ENCODE assay signal across 1 cellular context in genomic region chrX:153925387-153925738, GRCh38.
TF ChIP-seq lines count a peak whose summit lies in the region.

No MANE protein-coding gene starts in this region.

TF ChIP-seq in H1, 55 proteins besides CTCF, POLR2A, EP300 and RAD21:
- no peak for TF ChIP-seq JUND (IDR thresholded peaks at IDR 0.05; ENCODE audit: low read length)
- TF ChIP-seq BCL11A (IDR thresholded peaks at IDR 0.05; ENCODE audit: low read depth in 2 of 2, low read length in 2 of 2) = no peak
- peak; percentile 71 for TF ChIP-seq TBP (IDR thresholded peaks at IDR 0.05; ENCODE audit: low read depth, low read length)
